Comparison of ENCODE assay signal across 8 cellular contexts in genomic region chr9:34611811-34612787, GRCh38. TPM values are rescaled to one million over a fixed set of nuclear protein-coding genes. Genes with fewer than 3 reads are reported as not detected.
DNase-seq lines count a peak whose midpoint lies in the region; ATAC-seq and TF ChIP-seq lines count a peak whose summit lies in the region.

TSS of gene RPP25L (minus strand) at chr9:34612097. CDS start at chr9:34611296, 801 bp downstream.

- peak; percentile 87 for ATAC-seq in GM21390 (IDR thresholded peaks at IDR 0.05; ENCODE audit: unreplicated experiment)

- peak within 1 kb of the TSS; percentile 54 for H3K27ac ChIP-seq in HUES64 (ENCODE audit: low read depth, low read length)

- H3K9me3 ChIP-seq in HUES64 (ENCODE audit: insufficient read depth, low read depth, low read length) = no peaks in the 10 kb centered on the region

- peaks cover 36% of the 10 kb centered on the region for H3K4me1 Mint-ChIP-seq in nephron progenitor cell
- H3K4me1 Mint-ChIP-seq in stimulated activated naive CD8-positive, alpha-beta T cell treated with anti-CD3 and anti-CD28 coated beads, Interleukin-15, Interleukin-2, amounts not matched to agents 100 ng/mL and 50 ng/mL, for 24 hours (ENCODE audit: low read depth) = peaks cover 29% of the 10 kb centered on the region

- peaks cover 6% of the 10 kb centered on the region for H3K27me3 Mint-ChIP-seq in nephron progenitor cell (ENCODE audit: low read depth, poor library complexity)
- H3K27me3 Mint-ChIP-seq in stimulated activated naive CD8-positive, alpha-beta T cell treated with anti-CD3 and anti-CD28 coated beads, Interleukin-15, Interleukin-2, amounts not matched to agents 100 ng/mL and 50 ng/mL, for 24 hours = no peaks in the 10 kb centered on the region

- H3K27me3 ChIP-seq in HUES64 (ENCODE audit: insufficient read depth, low read length) = peaks cover 9% of the 10 kb centered on the region

- DNase-seq in DMS114 treated with DMSO at 0.1 percent for 48 hours (lab: John Stamatoyannopoulos, UW; ENCODE audit: unreplicated experiment) (peak; percentile 32), RPMI7951 (ENCODE audit: low read depth) (peak; percentile 81), fibroblast of the aortic adventitia (ENCODE audit: low read depth) (peak; percentile 72), nephron progenitor cell (peak; percentile 93)
- DNase-seq in activated effector memory CD4-positive, alpha-beta T cell treated with Interleukin-2 at 50 U/mL for 16 hours = peak; percentile 78

- H3K36me3 Mint-ChIP-seq in nephron progenitor cell (ENCODE audit: low read depth) = peaks cover 24% of the 10 kb centered on the region
- H3K36me3 Mint-ChIP-seq in stimulated activated naive CD8-positive, alpha-beta T cell treated with anti-CD3 and anti-CD28 coated beads, Interleukin-15, Interleukin-2, amounts not matched to agents 100 ng/mL and 50 ng/mL, for 24 hours (ENCODE audit: low read depth) = peaks cover 17% of the 10 kb centered on the region

- peak within 1 kb of the TSS; percentile 56 for H3K27ac Mint-ChIP-seq in nephron progenitor cell
- peak within 1 kb of the TSS; percentile 90 for H3K27ac Mint-ChIP-seq in stimulated activated naive CD8-positive, alpha-beta T cell treated with anti-CD3 and anti-CD28 coated beads, Interleukin-15, Interleukin-2, amounts not matched to agents 100 ng/mL and 50 ng/mL, for 24 hours

- H3K4me1 ChIP-seq in HUES64 (ENCODE audit: insufficient read depth, low read length) = 0 out of 2 replicates have a peak, but pooled peaks cover 5% of the 10 kb centered on the region

- WGBS in HUES64 = 2% methylated on average over 77 of the region's 77 CpGs

- H3K9ac ChIP-seq in HUES64 (ENCODE audit: low read depth, low read length) = peak within 1 kb of the TSS; percentile 91

- no peak for TF ChIP-seq CTCF in fibroblast of the aortic adventitia (IDR thresholded peaks at IDR 0.05; ENCODE audit: insufficient read depth, low read length)
- no peak for TF ChIP-seq CTCF in nephron progenitor cell (IDR thresholded peaks at IDR 0.05)

- H3K4me3 Mint-ChIP-seq in nephron progenitor cell = peak within 1 kb of the TSS; percentile 94
- peak within 1 kb of the TSS; percentile 91 for H3K4me3 Mint-ChIP-seq in stimulated activated naive CD8-positive, alpha-beta T cell treated with anti-CD3 and anti-CD28 coated beads, Interleukin-15, Interleukin-2, amounts not matched to agents 100 ng/mL and 50 ng/mL, for 24 hours

- H3K9me3 Mint-ChIP-seq in nephron progenitor cell = no peaks in the 10 kb centered on the region
- no peaks in the 10 kb centered on the region for H3K9me3 Mint-ChIP-seq in stimulated activated naive CD8-positive, alpha-beta T cell treated with anti-CD3 and anti-CD28 coated beads, Interleukin-15, Interleukin-2, amounts not matched to agents 100 ng/mL and 50 ng/mL, for 24 hours

- H3K36me3 ChIP-seq in HUES64 (ENCODE audit: insufficient read depth, low read length) = 0 out of 2 replicates have a peak, but pooled peaks cover under 1% of the 10 kb centered on the region

- H3K4me3 ChIP-seq in HUES64 (ENCODE audit: low read length) (peak within 1 kb of the TSS; percentile 89), fibroblast of the aortic adventitia (ENCODE audit: low read depth, low read length) (peak within 1 kb of the TSS; percentile 87)

RNA-seq across cellular contexts. Expression of gene RPP25L, which starts in this region (rescaled TPM):
- 21.0 TPM for polyA plus RNA-seq in HUES64 (2013, experiment 1 of 2)
- polyA plus RNA-seq in HUES64 (2013, experiment 2 of 2) = 22.1 TPM
- 27.6 and 37.6 TPM in 2 replicates for total RNA-seq in RPMI7951 (2014; rRNA removed; shearing (Covaris generic))
- total RNA-seq in fibroblast of the aortic adventitia (ENCODE audit: low replicate concordance) = 9.2 and 9.6 TPM in 2 replicates

Comparison
In these comparisons a context has a peak if more than half of its experiments do, and no peak if none do; other contexts are left out.
1. Peak in every context shown above with its lines: DNase-seq, ATAC-seq, H3K4me3 ChIP-seq and H3K27ac ChIP-seq.
2. DNase-seq: peak in every context shown above with its lines; median percentile 93 in nephron progenitor cell; 81 in RPMI7951; 78 in activated effector memory CD4-positive, alpha-beta T cell treated with Interleukin-2 at 50 U/mL for 16 hours; 72 in fibroblast of the aortic adventitia; 32 in DMS114 treated with DMSO at 0.1 percent for 48 hours.